In the genomic region with DNA sequence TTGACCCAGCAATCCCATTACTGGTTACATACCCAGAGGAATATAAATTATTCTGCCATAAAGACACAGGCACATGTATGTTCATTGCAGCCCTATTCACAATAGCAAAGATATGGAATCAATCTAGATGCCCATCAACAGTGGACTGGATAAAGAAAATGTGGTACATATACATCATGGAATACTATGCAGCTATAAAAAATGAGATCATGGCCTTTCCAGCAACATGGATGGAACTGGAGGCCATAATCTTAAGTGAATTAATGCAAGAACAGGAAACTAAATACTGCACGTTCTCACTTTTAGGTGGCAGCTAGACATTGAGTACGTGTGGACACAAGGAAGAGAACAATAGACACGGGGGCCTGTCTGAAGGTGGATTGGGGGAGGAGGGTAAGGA, we compare ENCODE assay signal across 38 cellular contexts. TPM values are rescaled to one million over a fixed set of nuclear protein-coding genes. Genes with fewer than 3 reads are reported as not detected.
"Had no signal": no experiment of that assay in that cellular context is flagged by ENCODE, and none has a peak within 500 bp of the region (broad histone marks: within the 10 kb centered on the region; RNA-seq: fewer than 3 reads in every experiment).

No MANE protein-coding gene starts in this region.

- H3K4me1 ChIP-seq: breast epithelium had no signal

- H3K36me3 Mint-ChIP-seq: activated CD4-positive, alpha-beta memory T cell treated with anti-CD3 and anti-CD28 coated beads for 36 hours; activated naive CD4-positive, alpha-beta T cell treated with anti-CD3 and anti-CD28 coated beads, Interleukin-2, amount 50 U/mL, for 72 hours; activated naive CD8-positive, alpha-beta T cell treated with anti-CD3 and anti-CD28 coated beads for 36 hours had no signal

- H3K27me3 Mint-ChIP-seq: activated CD8-positive, alpha-beta T cell treated with anti-CD3 and anti-CD28 coated beads for 36 hours; activated naive CD8-positive, alpha-beta T cell treated with anti-CD3 and anti-CD28 coated beads for 36 hours; activated T-helper 17 cell treated with anti-CD3 and anti-CD28 coated beads, Interleukin-2, amount 50 U/mL, for 72 hours had no signal

- H3K27me3 ChIP-seq: adrenal gland, body of pancreas, brain microvascular endothelial cell had no signal

- H3K4me3 Mint-ChIP-seq: activated B cell treated with CpG ODN at 0.5 μM for 24 hours; activated CD4-positive, alpha-beta memory T cell treated with anti-CD3 and anti-CD28 coated beads for 36 hours; activated CD4-positive, alpha-beta T cell treated with anti-CD3 and anti-CD28 coated beads, Interleukin-2, amount 10 ng/mL, durations not matched to agents 24 days and 14 days; activated CD8-positive, alpha-beta T cell treated with anti-CD3 and anti-CD28 coated beads for 36 hours; activated naive CD4-positive, alpha-beta T cell treated with anti-CD3 and anti-CD28 coated beads for 36 hours; activated naive CD8-positive, alpha-beta T cell treated with anti-CD3 and anti-CD28 coated beads for 36 hours; activated T-cell treated with anti-CD3 and anti-CD28 coated beads, Interleukin-2, amount 50 U/mL, for 4 hours; activated T-cell treated with anti-CD3 and anti-CD28 coated beads, Interleukin-2, amount 50 U/mL, for 72 hours; activated T-helper 1 cell treated with anti-CD3 and anti-CD28 coated beads, Interleukin-12 subunit alpha, Interleukin-12 subunit beta, Interleukin-2, Interleukin-4 antibody, amounts not matched to agents 30 ng/mL and 10 ng/mL and 1 ng/mL, durations not matched to agents 14 hours and 24 hours and 36 hours; activated T-helper 17 cell treated with anti-CD3 and anti-CD28 coated beads, Interleukin-2, amount 50 U/mL, for 72 hours; central memory CD8-positive, alpha-beta T cell; T-helper 1 cell treated with Interleukin-12 subunit alpha and Interleukin-12 subunit beta and Interleukin-4 antibody, amounts not matched to agents 30 μg/mL and 1 μg/mL, for 36 hours; T-helper 2 cell treated with Interferon-gamma antibody and Interleukin-4, amounts not matched to agents 5 μg/mL and 100 μg/mL, for 36 hours had no signal

- H3K4me1 Mint-ChIP-seq: activated B cell treated with CpG ODN at 0.5 μM for 24 hours; activated CD4-positive, alpha-beta T cell treated with anti-CD3 and anti-CD28 coated beads, Interleukin-2, amount 10 ng/mL, durations not matched to agents 24 days and 14 days; activated naive CD8-positive, alpha-beta T cell treated with anti-CD3 and anti-CD28 coated beads for 36 hours; activated T-helper 17 cell treated with anti-CD3 and anti-CD28 coated beads, Interleukin-2, amount 50 U/mL, for 72 hours; central memory CD8-positive, alpha-beta T cell had no signal

- H3K4me3 ChIP-seq: adrenal gland, body of pancreas, breast epithelium had no signal

- FAIRE-seq: astrocyte, TTC549 had no signal

- H3K27ac Mint-ChIP-seq: activated B cell treated with CpG ODN at 0.5 μM for 24 hours; activated CD4-positive, alpha-beta memory T cell treated with anti-CD3 and anti-CD28 coated beads for 36 hours; activated CD4-positive, alpha-beta T cell treated with anti-CD3 and anti-CD28 coated beads, Interleukin-2, amount 10 ng/mL, durations not matched to agents 24 days and 14 days; activated CD8-positive, alpha-beta T cell treated with anti-CD3 and anti-CD28 coated beads for 36 hours; activated naive CD4-positive, alpha-beta T cell treated with anti-CD3 and anti-CD28 coated beads for 36 hours; activated naive CD4-positive, alpha-beta T cell treated with anti-CD3 and anti-CD28 coated beads, Interleukin-2, amount 50 U/mL, for 72 hours; activated naive CD8-positive, alpha-beta T cell treated with anti-CD3 and anti-CD28 coated beads for 36 hours; activated T-cell treated with anti-CD3 and anti-CD28 coated beads, Interleukin-2, amount 50 U/mL, for 72 hours; activated T-helper 1 cell treated with anti-CD3 and anti-CD28 coated beads, Interleukin-12 subunit alpha, Interleukin-12 subunit beta, Interleukin-2, Interleukin-4 antibody, amounts not matched to agents 30 ng/mL and 10 ng/mL and 1 ng/mL, durations not matched to agents 14 hours and 24 hours and 36 hours; activated T-helper 17 cell treated with anti-CD3 and anti-CD28 coated beads, Interleukin-2, amount 50 U/mL, for 72 hours; T-helper 1 cell treated with Interleukin-12 subunit alpha and Interleukin-12 subunit beta and Interleukin-4 antibody, amounts not matched to agents 30 μg/mL and 1 μg/mL, for 36 hours; T-helper 2 cell treated with Interferon-gamma antibody and Interleukin-4, amounts not matched to agents 5 μg/mL and 100 μg/mL, for 36 hours had no signal

- DNase-seq: activated B cell treated with CpG ODN at 0.5 μM for 24 hours; activated CD4-positive, alpha-beta memory T cell treated with anti-CD3 and anti-CD28 coated beads for 36 hours; activated CD4-positive, alpha-beta T cell treated with anti-CD3 and anti-CD28 coated beads for 4 hours; activated CD4-positive, alpha-beta T cell treated with anti-CD3 and anti-CD28 coated beads, Interleukin-2, amount 10 ng/mL, durations not matched to agents 24 days and 14 days; activated CD4-positive, alpha-beta T cell treated with anti-CD3 and anti-CD28 coated beads, Interleukin-2, amount 50 U/mL, for 1 hour; activated CD4-positive, alpha-beta T cell treated with anti-CD3 and anti-CD28 coated beads, Interleukin-2, amount 50 U/mL, for 4 hours; activated CD4-positive, CD25-positive, alpha-beta regulatory T cell treated with anti-CD3 and anti-CD28 coated beads, Interleukin-2, amount 50 U/mL, for 72 hours; activated CD8-positive, alpha-beta memory T cell treated with anti-CD3 and anti-CD28 coated beads, Interleukin-2, amount 50 U/mL, for 4 hours; activated CD8-positive, alpha-beta T cell treated with anti-CD3 and anti-CD28 coated beads for 36 hours; activated effector memory CD4-positive, alpha-beta T cell treated with anti-CD3 and anti-CD28 coated beads, Interleukin-2, amount 50 U/mL, for 16 hours; activated gamma-delta T cell treated with Interleukin-2 at 50 U/mL for 16 hours; activated naive CD4-positive, alpha-beta T cell; activated naive CD4-positive, alpha-beta T cell treated with anti-CD3 and anti-CD28 coated beads for 36 hours; activated naive CD4-positive, alpha-beta T cell treated with anti-CD3 and anti-CD28 coated beads, Interleukin-2, amount 50 U/mL, for 16 hours; activated naive CD8-positive, alpha-beta T cell treated with anti-CD3 and anti-CD28 coated beads for 36 hours; activated T-cell treated with anti-CD3 and anti-CD28 coated beads for 4 hours; activated T-cell treated with anti-CD3 and anti-CD28 coated beads, Interleukin-2, amount 50 U/mL, for 1 hour; activated T-cell treated with anti-CD3 and anti-CD28 coated beads, Interleukin-2, amount 50 U/mL, for 4 hours; activated T-cell treated with anti-CD3 and anti-CD28 coated beads, Interleukin-2, amount 50 U/mL, for 72 hours; adrenal gland; amniotic stem cell; aorta; body of pancreas; brain microvascular endothelial cell; caudate nucleus; cerebellar nuclear complex; T-helper 2 cell; T-helper 9 cell had no signal

- ATAC-seq: activated CD8-positive, alpha-beta T cell treated with anti-CD3 and anti-CD28 coated beads for 36 hours; activated naive CD4-positive, alpha-beta T cell treated with anti-CD3 and anti-CD28 coated beads, Interleukin-2, amount 50 U/mL, for 72 hours; activated T-cell treated with anti-CD3 and anti-CD28 coated beads, Interleukin-2, amount 50 U/mL, for 4 hours; activated T-cell treated with anti-CD3 and anti-CD28 coated beads, Interleukin-2, amount 50 U/mL, for 72 hours; activated T-helper 17 cell treated with anti-CD3 and anti-CD28 coated beads, Interleukin-2, amount 50 U/mL, for 72 hours; body of pancreas had no signal

- H3K27ac ChIP-seq: adrenal gland, body of pancreas, brain microvascular endothelial cell, breast epithelium, VCaP had no signal

- H3K36me3 ChIP-seq: adrenal gland, brain microvascular endothelial cell, breast epithelium had no signal

- H3K9me3 ChIP-seq: adrenal gland, body of pancreas, breast epithelium had no signal

- H3K9me3 Mint-ChIP-seq: activated CD4-positive, alpha-beta memory T cell treated with anti-CD3 and anti-CD28 coated beads for 36 hours; activated CD4-positive, alpha-beta T cell treated with anti-CD3 and anti-CD28 coated beads, Interleukin-2, amount 10 ng/mL, durations not matched to agents 24 days and 14 days; activated CD8-positive, alpha-beta T cell treated with anti-CD3 and anti-CD28 coated beads for 36 hours; activated naive CD4-positive, alpha-beta T cell treated with anti-CD3 and anti-CD28 coated beads for 36 hours; activated naive CD4-positive, alpha-beta T cell treated with anti-CD3 and anti-CD28 coated beads, Interleukin-2, amount 50 U/mL, for 72 hours; activated naive CD8-positive, alpha-beta T cell treated with anti-CD3 and anti-CD28 coated beads for 36 hours; activated T-cell treated with anti-CD3 and anti-CD28 coated beads, Interleukin-2, amount 50 U/mL, for 4 hours; activated T-cell treated with anti-CD3 and anti-CD28 coated beads, Interleukin-2, amount 50 U/mL, for 72 hours; activated T-helper 1 cell treated with anti-CD3 and anti-CD28 coated beads, Interleukin-12 subunit alpha, Interleukin-12 subunit beta, Interleukin-2, Interleukin-4 antibody, amounts not matched to agents 30 ng/mL and 10 ng/mL and 1 ng/mL, durations not matched to agents 14 hours and 24 hours and 36 hours; activated T-helper 17 cell treated with anti-CD3 and anti-CD28 coated beads, Interleukin-2, amount 50 U/mL, for 72 hours; central memory CD8-positive, alpha-beta T cell; T-helper 1 cell treated with Interleukin-12 subunit alpha and Interleukin-12 subunit beta and Interleukin-4 antibody, amounts not matched to agents 30 μg/mL and 1 μg/mL, for 36 hours; T-helper 2 cell treated with Interferon-gamma antibody and Interleukin-4, amounts not matched to agents 5 μg/mL and 100 μg/mL, for 36 hours had no signal

RNA-seq across cellular contexts. Expression of a gene that starts 15.1 kb away (rescaled TPM):
- total RNA-seq: activated CD4-positive, alpha-beta memory T cell treated with anti-CD3 and anti-CD28 coated beads for 36 hours; activated naive CD4-positive, alpha-beta T cell treated with anti-CD3 and anti-CD28 coated beads for 36 hours; activated naive CD8-positive, alpha-beta T cell treated with anti-CD3 and anti-CD28 coated beads for 36 hours; activated T-helper 17 cell treated with anti-CD3 and anti-CD28 coated beads, Interleukin-2, amount 50 U/mL, for 72 hours had no signal
